In the genomic region with DNA sequence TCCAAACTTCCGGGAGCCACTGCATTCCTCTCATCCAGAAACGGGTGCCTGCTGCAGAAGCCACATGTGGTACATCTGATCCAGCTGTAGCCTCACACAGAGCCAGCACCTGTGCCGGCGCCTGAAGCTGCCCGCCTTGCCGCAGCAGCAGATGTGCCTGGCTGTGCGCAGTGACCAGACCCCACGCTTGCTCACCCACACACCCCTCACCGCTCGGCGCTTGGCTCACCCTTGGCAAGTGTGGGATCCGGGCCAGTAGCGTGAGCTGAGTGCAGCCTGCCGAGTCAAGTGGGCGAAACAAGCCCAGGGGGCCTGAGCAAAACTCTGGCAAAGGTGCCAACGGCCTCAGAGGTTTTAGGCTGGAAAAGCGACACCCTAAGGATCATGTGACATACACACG, we compare ENCODE assay signal across 19 cellular contexts.
"Had no signal": no experiment of that assay in that cellular context is flagged by ENCODE, and none has a peak within 500 bp of the region (broad histone marks: within the 10 kb centered on the region; RNA-seq: fewer than 3 reads in every experiment).

No MANE protein-coding gene starts in this region.

- H3K27me3 Mint-ChIP-seq: activated naive CD4-positive, alpha-beta T cell treated with anti-CD3 and anti-CD28 coated beads, Interleukin-2, amount 50 U/mL, for 24 hours; progenitor cell of endocrine pancreas; stimulated activated naive B cell treated with anti-CD40 and anti-IgM and Interleukin-4, amounts not matched to agents 10 μg/mL and 1 μg/mL and 100 μg/mL, for 72 hours had no signal

- H3K4me1 Mint-ChIP-seq: activated naive CD4-positive, alpha-beta T cell treated with anti-CD3 and anti-CD28 coated beads, Interleukin-2, amount 50 U/mL, for 24 hours; nephron progenitor cell; stimulated activated naive B cell treated with anti-CD40 and anti-IgM and Interleukin-4, amounts not matched to agents 10 μg/mL and 1 μg/mL and 100 μg/mL, for 72 hours had no signal

- H3K4me3 ChIP-seq: ascending aorta, breast epithelium, smooth muscle cell had no signal

- H3K27ac Mint-ChIP-seq: activated naive CD4-positive, alpha-beta T cell treated with anti-CD3 and anti-CD28 coated beads, Interleukin-2, amount 50 U/mL, for 24 hours; nephron progenitor cell; progenitor cell of endocrine pancreas; stimulated activated naive B cell treated with anti-CD40 and anti-IgM and Interleukin-4, amounts not matched to agents 10 μg/mL and 1 μg/mL and 100 μg/mL, for 72 hours; T-helper 1 cell treated with Interleukin-12 subunit alpha and Interleukin-12 subunit beta and Interleukin-4 antibody, amounts not matched to agents 30 μg/mL and 1 μg/mL, for 36 hours had no signal

- H3K27me3 ChIP-seq: ascending aorta had no signal

- H3K4me1 ChIP-seq: ascending aorta, breast epithelium had no signal

- H3K9me3 Mint-ChIP-seq: activated naive CD4-positive, alpha-beta T cell treated with anti-CD3 and anti-CD28 coated beads, Interleukin-2, amount 50 U/mL, for 24 hours; nephron progenitor cell; T-helper 1 cell treated with Interleukin-12 subunit alpha and Interleukin-12 subunit beta and Interleukin-4 antibody, amounts not matched to agents 30 μg/mL and 1 μg/mL, for 36 hours had no signal

- DNase-seq: activated CD4-positive, alpha-beta T cell treated with anti-CD3 and anti-CD28 coated beads, Interleukin-2, amount 50 U/mL, for 1 hour; activated CD8-positive, alpha-beta memory T cell treated with anti-CD3 and anti-CD28 coated beads for 24 hours; activated CD8-positive, alpha-beta memory T cell treated with anti-CD3 and anti-CD28 coated beads, Interleukin-2, amount 50 U/mL, for 48 hours; activated effector memory CD4-positive, alpha-beta T cell treated with Interleukin-2 at 50 U/mL for 16 hours; activated T-cell treated with anti-CD3 and anti-CD28 coated beads, Interleukin-2, amount 50 U/mL, for 48 hours; cerebellar nuclear complex; effector CD4-positive, alpha-beta T cell; left colon; nephron progenitor cell; stimulated activated CD4-positive, alpha-beta T cell treated with anti-CD3 and anti-CD28 coated beads, Interleukin-4, amount 100 ng/mL, for 24 hours; stimulated activated naive B cell treated with anti-CD40 and anti-IgM and Interleukin-4, amounts not matched to agents 10 μg/mL and 1 μg/mL and 100 μg/mL, for 72 hours had no signal

- H3K36me3 Mint-ChIP-seq: activated naive CD4-positive, alpha-beta T cell treated with anti-CD3 and anti-CD28 coated beads, Interleukin-2, amount 50 U/mL, for 24 hours; stimulated activated naive B cell treated with anti-CD40 and anti-IgM and Interleukin-4, amounts not matched to agents 10 μg/mL and 1 μg/mL and 100 μg/mL, for 72 hours had no signal

- H3K36me3 ChIP-seq: ascending aorta, breast epithelium had no signal

- ATAC-seq: activated CD4-positive, CD25-positive, alpha-beta regulatory T cell treated with anti-CD3 and anti-CD28 coated beads, Interleukin-2, amount 50 U/mL, for 24 hours; esophagus mucosa; left colon; stimulated activated naive B cell treated with anti-CD40 and anti-IgM and Interleukin-4, amounts not matched to agents 10 μg/mL and 1 μg/mL and 100 μg/mL, for 72 hours had no signal

- H3K4me3 Mint-ChIP-seq: activated naive CD4-positive, alpha-beta T cell treated with anti-CD3 and anti-CD28 coated beads, Interleukin-2, amount 50 U/mL, for 24 hours; nephron progenitor cell; stimulated activated naive B cell treated with anti-CD40 and anti-IgM and Interleukin-4, amounts not matched to agents 10 μg/mL and 1 μg/mL and 100 μg/mL, for 72 hours; T-helper 1 cell treated with Interleukin-12 subunit alpha and Interleukin-12 subunit beta and Interleukin-4 antibody, amounts not matched to agents 30 μg/mL and 1 μg/mL, for 36 hours had no signal

- H3K27ac ChIP-seq: ascending aorta, breast epithelium had no signal

- H3K9me3 ChIP-seq: ascending aorta had no signal
